ENCODE assay signal across 13 cellular contexts in the genomic region with DNA sequence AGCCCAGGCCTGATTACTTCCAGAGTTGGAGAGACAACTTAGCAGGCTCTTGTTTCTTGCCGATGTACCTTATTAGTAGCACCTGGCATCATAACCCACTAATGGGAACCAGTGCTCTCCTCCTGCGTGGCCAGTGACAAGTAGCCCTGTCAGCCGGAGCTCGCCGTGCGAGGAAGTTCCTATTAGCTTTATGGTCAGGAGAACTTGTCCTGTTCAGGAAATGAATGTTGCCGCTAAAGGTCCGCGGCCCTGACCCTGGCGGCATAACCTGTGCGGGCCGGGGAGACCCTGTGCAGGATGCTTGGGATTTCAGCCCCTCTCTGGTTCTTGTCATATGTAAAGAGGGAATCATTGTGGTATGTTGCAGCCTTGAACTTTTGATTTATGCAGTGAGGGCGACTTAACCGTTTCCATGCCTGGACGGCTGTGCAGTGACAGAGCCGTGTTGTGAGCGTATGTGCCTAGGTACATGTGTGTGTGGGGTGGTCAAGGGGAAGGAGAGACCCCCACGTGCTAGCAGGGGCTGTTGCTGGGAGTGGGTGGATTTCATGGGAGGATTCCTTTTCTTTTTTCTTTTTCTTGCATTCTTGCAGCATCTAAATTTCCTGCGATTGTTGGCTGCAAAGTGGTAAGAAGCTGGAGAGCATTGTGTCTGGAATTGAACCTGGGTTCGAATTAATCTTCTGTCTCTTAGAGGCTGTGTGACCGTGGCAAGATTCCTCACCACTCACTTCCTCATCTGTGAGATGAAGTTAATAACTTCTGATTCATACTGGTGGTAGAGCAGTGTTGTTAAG. TPM values are rescaled to one million over a fixed set of nuclear protein-coding genes. Genes with fewer than 3 reads are reported as not detected.
DNase-seq lines count a peak whose midpoint lies in the region; ATAC-seq and TF ChIP-seq lines count a peak whose summit lies in the region.
"Had no signal": no experiment of that assay in that cellular context is flagged by ENCODE, and none has a peak within 500 bp of the region (broad histone marks: within the 10 kb centered on the region; RNA-seq: fewer than 3 reads in every experiment).

No MANE protein-coding gene starts in this region.

- H3K4me2 ChIP-seq in Loucy (ENCODE audit: low read depth, low read length, poor library complexity, severe bottlenecking): peak overlapping the region; percentile 45

- 0 out of 2 replicates have a peak, but pooled peaks cover 2% of the 10 kb centered on the region for H3F3A ChIP-seq in Loucy (ENCODE audit: low read depth)

- no peak for DNase-seq in activated CD8-positive, alpha-beta T cell treated with anti-CD3 and anti-CD28 coated beads for 36 hours
- peak in 1 of 3 donors; percentile 66 for DNase-seq in right cardiac atrium
- DNase-seq in iPS-NIHi7 (ENCODE audit: extremely low spot score): no peak
- DNase-seq: Calu3; MM.1S; NCI-H446 treated with DMSO at 0.1 percent for 48 hours; RPMI8226; stimulated activated CD4-positive, alpha-beta T cell treated with anti-CD3 and anti-CD28 coated beads, Interleukin-2, amount 100 ng/mL, for 24 hours had no signal

- H3K36me3 Mint-ChIP-seq in activated CD8-positive, alpha-beta T cell treated with anti-CD3 and anti-CD28 coated beads for 36 hours (ENCODE audit: low read depth): no peaks in the 10 kb centered on the region
- H3K36me3 Mint-ChIP-seq: stimulated activated memory B cell treated with anti-CD40 and anti-IgM and Interleukin-4, amounts not matched to agents 10 μg/mL and 1 μg/mL and 100 μg/mL, for 72 hours had no signal

- H3K9me3 Mint-ChIP-seq in activated CD8-positive, alpha-beta T cell treated with anti-CD3 and anti-CD28 coated beads for 36 hours: no peaks in the 10 kb centered on the region
- H3K9me3 Mint-ChIP-seq: stimulated activated memory B cell treated with anti-CD40 and anti-IgM and Interleukin-4, amounts not matched to agents 10 μg/mL and 1 μg/mL and 100 μg/mL, for 72 hours had no signal

- H3K9ac ChIP-seq in Loucy (ENCODE audit: low read depth, low read length, poor library complexity, severe bottlenecking) (peak overlapping the region; percentile 63), subcutaneous abdominal adipose tissue (ENCODE audit: low read length in 5 of 5) (peak overlapping the region in 2 of 5 donors; percentile 2 to 15)

- POLR2A ChIA-PET in activated CD8-positive, alpha-beta T cell treated with anti-CD3 and anti-CD28 coated beads for 36 hours (lab: Charles Lee): interaction anchor here (0.6 kb wide), 1 partner anchor 9 kb away, joined by 3 read pairs; no protein-coding TSS in a partner anchor

- H3K9me3 ChIP-seq in Loucy (ENCODE audit: insufficient read depth, low read depth, low read length): no peaks in the 10 kb centered on the region
- H3K9me3 ChIP-seq in right cardiac atrium (ENCODE audit: control insufficient read depth, low read length): no peaks in the 10 kb centered on the region
- H3K9me3 ChIP-seq in subcutaneous abdominal adipose tissue (ENCODE audit: control insufficient read depth in 5 of 5, low read length in 5 of 5): no peaks in the 10 kb centered on the region

- H4K20me1 ChIP-seq in Loucy (ENCODE audit: insufficient read depth, low read length, poor library complexity, severe bottlenecking): no peaks in the 10 kb centered on the region

- H3K9me2 ChIP-seq in Loucy (replicated peaks; ENCODE audit: low read depth, low read length): no peaks in the 10 kb centered on the region

- no peak for TF ChIP-seq CTCF in Loucy (conservative IDR thresholded peaks at IDR 0.05; ENCODE audit: low read length)
- TF ChIP-seq CTCF in activated CD8-positive, alpha-beta T cell treated with anti-CD3 and anti-CD28 coated beads for 36 hours (IDR thresholded peaks at IDR 0.05): no peak

- CTCF ChIA-PET in activated CD8-positive, alpha-beta T cell treated with anti-CD3 and anti-CD28 coated beads for 36 hours (lab: Charles Lee): interaction anchor here (0.8 to 3.5 kb wide), 4 partner anchors 10 to 187 kb away, joined by 3 to 13 read pairs (median 3); no protein-coding TSS in a partner anchor

- H3K4me3 ChIP-seq in Loucy (ENCODE audit: low read length, poor library complexity, severe bottlenecking) (no peak overlapping the region), right cardiac atrium (ENCODE audit: low read length) (no peak overlapping the region), subcutaneous abdominal adipose tissue (ENCODE audit: low read depth in 1 of 5, low read length in 5 of 5) (peak overlapping the region in 4 of 5 donors; percentile 24 to 36 (median 32))

- H3K36me3 ChIP-seq in Loucy (ENCODE audit: insufficient read depth, low read length): no peaks in the 10 kb centered on the region
- H3K36me3 ChIP-seq in subcutaneous abdominal adipose tissue (ENCODE audit: control insufficient read depth in 5 of 5, insufficient read depth in 5 of 5, low read length in 5 of 5): peaks cover 3 to 28% (median 23%) of the 10 kb centered on the region in 5 donors

- peaks cover 54% of the 10 kb centered on the region for H3K4me1 Mint-ChIP-seq in activated CD8-positive, alpha-beta T cell treated with anti-CD3 and anti-CD28 coated beads for 36 hours (ENCODE audit: low read depth)

- ATAC-seq in activated CD8-positive, alpha-beta T cell treated with anti-CD3 and anti-CD28 coated beads for 36 hours: no peak
- ATAC-seq in right cardiac atrium (no peak), GM18502 (IDR thresholded peaks at IDR 0.05; ENCODE audit: poor library complexity, unreplicated experiment) (no peak), GM19035 (IDR thresholded peaks at IDR 0.05; ENCODE audit: unreplicated experiment) (no peak)
- ATAC-seq: stimulated activated memory B cell treated with anti-CD40 and anti-IgM and Interleukin-4, amounts not matched to agents 10 μg/mL and 1 μg/mL and 100 μg/mL, for 72 hours had no signal

- peaks cover 11% of the 10 kb centered on the region; the same call in 1 of the 2 replicates for H3K79me2 ChIP-seq in Loucy (ENCODE audit: insufficient read depth, low read length)

- H3K27ac Mint-ChIP-seq in activated CD8-positive, alpha-beta T cell treated with anti-CD3 and anti-CD28 coated beads for 36 hours: peak overlapping the region; percentile 91
- H3K27ac Mint-ChIP-seq: stimulated activated memory B cell treated with anti-CD40 and anti-IgM and Interleukin-4, amounts not matched to agents 10 μg/mL and 1 μg/mL and 100 μg/mL, for 72 hours had no signal

- H3K4me1 ChIP-seq in Loucy (ENCODE audit: insufficient read depth, low read length, poor library complexity, severe bottlenecking) (peaks cover 77% of the 10 kb centered on the region), right cardiac atrium (ENCODE audit: control insufficient read depth, insufficient read depth, low read length) (peaks cover 50% of the 10 kb centered on the region), subcutaneous abdominal adipose tissue (ENCODE audit: control insufficient read depth in 5 of 5, insufficient read depth in 5 of 5, low read length in 5 of 5) (peaks cover 23 to 93% (median 89%) of the 10 kb centered on the region in 5 donors)

- H3K27me3 ChIP-seq in Loucy (ENCODE audit: insufficient read depth, low read length, poor library complexity, severe bottlenecking): no peaks in the 10 kb centered on the region
- H3K27me3 ChIP-seq in right cardiac atrium (ENCODE audit: control insufficient read depth, insufficient read depth): no peaks in the 10 kb centered on the region
- H3K27me3 ChIP-seq in subcutaneous abdominal adipose tissue (ENCODE audit: control insufficient read depth in 5 of 5, insufficient read depth in 4 of 5, low read length in 5 of 5): no peaks in the 10 kb centered on the region

- intact Hi-C loops in activated CD8-positive, alpha-beta T cell treated with anti-CD3 and anti-CD28 coated beads for 36 hours (cut with micrococcal nuclease): loop anchor here (10.0 kb wide), 1 partner anchor 90 kb away; no protein-coding TSS in a partner anchor
- intact Hi-C loops in right cardiac atrium (cut with DNase I): loop anchor here in 1 of 4 donors (10.0 kb wide), 1 partner anchor 90 kb away; no protein-coding TSS in a partner anchor

- H3K4me3 Mint-ChIP-seq in activated CD8-positive, alpha-beta T cell treated with anti-CD3 and anti-CD28 coated beads for 36 hours: peak overlapping the region; percentile 45
- H3K4me3 Mint-ChIP-seq: stimulated activated memory B cell treated with anti-CD40 and anti-IgM and Interleukin-4, amounts not matched to agents 10 μg/mL and 1 μg/mL and 100 μg/mL, for 72 hours had no signal

- no peak overlapping the region for H2AFZ ChIP-seq in Loucy (ENCODE audit: low read length)

- WGBS in right cardiac atrium: 75% methylated on average over 21 of the region's 21 CpGs

- peak overlapping the region; percentile 35 for H3K27ac ChIP-seq in right cardiac atrium (ENCODE audit: low read length)
- H3K27ac ChIP-seq in subcutaneous abdominal adipose tissue (ENCODE audit: low read depth, low read length): peak overlapping the region; percentile 91

- no peaks in the 10 kb centered on the region for H3K27me3 Mint-ChIP-seq in activated CD8-positive, alpha-beta T cell treated with anti-CD3 and anti-CD28 coated beads for 36 hours

RNA-seq across cellular contexts. Expression of a gene that starts 15.2 kb away (rescaled TPM):
- 10 to 100 TPM in 1 of 2 experiments, 1 to 10 TPM in 1; 9.5 to 10.1 TPM for total RNA-seq in activated CD8-positive, alpha-beta T cell treated with anti-CD3 and anti-CD28 coated beads for 36 hours
- total RNA-seq in right cardiac atrium: 10 to 100 TPM; 61.5 to 89.7 (median 79.4) TPM
- 49.8 TPM for polyA plus RNA-seq in right cardiac atrium
- total RNA-seq: Calu3 had no signal

Comparison
In these comparisons a context has a peak if more than half of its experiments do, and no peak if none do; other contexts are left out.
1. H3K4me3 ChIP-seq: peak in subcutaneous abdominal adipose tissue (4 of 5); none in Loucy (single experiment) and right cardiac atrium (single experiment).
2. RNA of a gene that starts 15.2 kb away (total RNA-seq): 61.5 to 89.7 TPM in right cardiac atrium; 9.5 to 10.1 TPM in activated CD8-positive, alpha-beta T cell treated with anti-CD3 and anti-CD28 coated beads for 36 hours; every median in the first group is over 4 times any median in the second.